In the genomic region with DNA sequence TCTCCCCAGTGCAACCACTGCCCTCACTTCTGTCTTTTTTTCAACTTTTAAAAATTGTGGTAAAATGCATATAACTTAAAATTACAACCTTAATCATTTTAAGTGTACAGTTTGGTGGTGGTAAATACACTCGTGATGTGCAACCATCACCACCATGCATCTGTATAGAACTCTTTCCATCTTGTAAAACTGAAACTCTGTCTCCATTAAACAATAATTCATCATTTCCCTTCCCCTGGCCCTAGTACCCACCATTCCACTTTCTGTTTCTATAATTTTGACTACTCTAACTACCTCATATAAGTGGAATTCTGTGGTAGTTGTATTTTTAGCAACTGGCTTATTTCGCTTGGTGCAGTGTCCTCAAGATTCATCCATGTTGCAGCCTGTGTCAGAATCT, we compare ENCODE assay signal across 18 cellular contexts. TPM values are rescaled to one million over a fixed set of nuclear protein-coding genes. Genes with fewer than 3 reads are reported as not detected.
A peak's percentile ranks its signal among the peaks of the same experiment; 100 is the strongest.
DNase-seq lines count a peak whose midpoint lies in the region; ATAC-seq lines count a peak whose summit lies in the region.
"Had no signal": no experiment of that assay in that cellular context is flagged by ENCODE, and none has a peak within 500 bp of the region (broad histone marks: within the 10 kb centered on the region; RNA-seq: fewer than 3 reads in every experiment).

No MANE protein-coding gene starts in this region.

- H3K36me3 Mint-ChIP-seq in T-helper 2 cell treated with Interferon-gamma antibody and Interleukin-4, amounts not matched to agents 5 μg/mL and 100 μg/mL, for 36 hours (ENCODE audit: low read depth): peaks cover 61% of the 10 kb centered on the region
- peaks cover 18 to 41% of the 10 kb centered on the region in 2 donors for H3K36me3 Mint-ChIP-seq in activated T-cell treated with anti-CD3 and anti-CD28 coated beads, Interleukin-2, amount 50 U/mL, for 72 hours (ENCODE audit: insufficient read depth in 2 of 2)
- H3K36me3 Mint-ChIP-seq in activated naive CD8-positive, alpha-beta T cell: peaks cover 8% of the 10 kb centered on the region
- H3K36me3 Mint-ChIP-seq in stimulated activated effector memory CD8-positive, alpha-beta T cell treated with anti-CD3 and anti-CD28 coated beads, Interleukin-12 subunit alpha, Interleukin-12 subunit beta, amount 100 ng/mL, for 72 hours: peaks cover 10% of the 10 kb centered on the region

- peak overlapping the region; percentile 11 for H3K27ac Mint-ChIP-seq in T-helper 2 cell treated with Interferon-gamma antibody and Interleukin-4, amounts not matched to agents 5 μg/mL and 100 μg/mL, for 36 hours
- peak overlapping the region; percentile 68 for H3K27ac Mint-ChIP-seq in activated T-cell treated with anti-CD3 and anti-CD28 coated beads, Interleukin-2, amount 50 U/mL, for 72 hours
- peak overlapping the region; percentile 79 for H3K27ac Mint-ChIP-seq in activated naive CD8-positive, alpha-beta T cell
- no peak overlapping the region for H3K27ac Mint-ChIP-seq in stimulated activated effector memory CD8-positive, alpha-beta T cell treated with anti-CD3 and anti-CD28 coated beads, Interleukin-12 subunit alpha, Interleukin-12 subunit beta, amount 100 ng/mL, for 72 hours

- intact Hi-C loops in left ventricle myocardium superior (cut with micrococcal nuclease): loop anchor here (10.0 kb wide), 1 partner anchor 91 kb away; no protein-coding TSS in a partner anchor

- peaks cover 68% of the 10 kb centered on the region for H3K9me3 Mint-ChIP-seq in T-helper 2 cell treated with Interferon-gamma antibody and Interleukin-4, amounts not matched to agents 5 μg/mL and 100 μg/mL, for 36 hours
- peaks cover 7 to 11% of the 10 kb centered on the region in 2 donors for H3K9me3 Mint-ChIP-seq in activated T-cell treated with anti-CD3 and anti-CD28 coated beads, Interleukin-2, amount 50 U/mL, for 72 hours
- H3K9me3 Mint-ChIP-seq in activated naive CD8-positive, alpha-beta T cell (ENCODE audit: low read depth): no peaks in the 10 kb centered on the region
- H3K9me3 Mint-ChIP-seq in stimulated activated effector memory CD8-positive, alpha-beta T cell treated with anti-CD3 and anti-CD28 coated beads, Interleukin-12 subunit alpha, Interleukin-12 subunit beta, amount 100 ng/mL, for 72 hours: no peaks in the 10 kb centered on the region

- no peak overlapping the region for H3K4me3 Mint-ChIP-seq in T-helper 2 cell treated with Interferon-gamma antibody and Interleukin-4, amounts not matched to agents 5 μg/mL and 100 μg/mL, for 36 hours
- peak overlapping the region in 1 of 2 donors; percentile 39 for H3K4me3 Mint-ChIP-seq in activated T-cell treated with anti-CD3 and anti-CD28 coated beads, Interleukin-2, amount 50 U/mL, for 72 hours
- H3K4me3 Mint-ChIP-seq in activated naive CD8-positive, alpha-beta T cell: peak overlapping the region; percentile 14
- no peak overlapping the region for H3K4me3 Mint-ChIP-seq in stimulated activated effector memory CD8-positive, alpha-beta T cell treated with anti-CD3 and anti-CD28 coated beads, Interleukin-12 subunit alpha, Interleukin-12 subunit beta, amount 100 ng/mL, for 72 hours

- H3K4me1 Mint-ChIP-seq in T-helper 2 cell treated with Interferon-gamma antibody and Interleukin-4, amounts not matched to agents 5 μg/mL and 100 μg/mL, for 36 hours (ENCODE audit: low read depth): peaks cover 23% of the 10 kb centered on the region
- peaks cover 78% of the 10 kb centered on the region for H3K4me1 Mint-ChIP-seq in activated T-cell treated with anti-CD3 and anti-CD28 coated beads, Interleukin-2, amount 50 U/mL, for 72 hours (ENCODE audit: low read depth)
- peaks cover 64% of the 10 kb centered on the region for H3K4me1 Mint-ChIP-seq in activated naive CD8-positive, alpha-beta T cell (ENCODE audit: low read depth)
- peaks cover 68% of the 10 kb centered on the region for H3K4me1 Mint-ChIP-seq in stimulated activated effector memory CD8-positive, alpha-beta T cell treated with anti-CD3 and anti-CD28 coated beads, Interleukin-12 subunit alpha, Interleukin-12 subunit beta, amount 100 ng/mL, for 72 hours

- no peak for DNase-seq in T-helper 2 cell treated with Interferon-gamma antibody and Interleukin-4, amounts not matched to agents 5 μg/mL and 100 μg/mL, for 36 hours (ENCODE audit: low spot score)
- no peak for DNase-seq in T-helper 2 cell
- DNase-seq in activated T-cell treated with anti-CD3 and anti-CD28 coated beads, Interleukin-2, amount 50 U/mL, for 72 hours: no peak
- DNase-seq in activated T-cell treated with anti-CD3 and anti-CD28 coated beads, Interleukin-2, amount 50 U/mL, for 1 hour: no peak
- no peak for DNase-seq in stimulated activated effector memory CD8-positive, alpha-beta T cell treated with anti-CD3 and anti-CD28 coated beads, Interleukin-12 subunit alpha, Interleukin-12 subunit beta, amount 100 ng/mL, for 72 hours (ENCODE audit: low spot score in 2 of 2)
- DNase-seq in left ventricle myocardium superior: no peak
- no peak for DNase-seq in CD1c-positive myeloid dendritic cell (ENCODE audit: extremely low spot score)
- DNase-seq: AML-193, IMR-90, NCI-H1048, NCI-H1436, NCI-H2029, NCI-H345, NCI-H526, PC-3, RPMI8226 had no signal

- no peaks in the 10 kb centered on the region for H3K27me3 Mint-ChIP-seq in T-helper 2 cell treated with Interferon-gamma antibody and Interleukin-4, amounts not matched to agents 5 μg/mL and 100 μg/mL, for 36 hours (ENCODE audit: low read depth)
- no peaks in the 10 kb centered on the region for H3K27me3 Mint-ChIP-seq in activated T-cell treated with anti-CD3 and anti-CD28 coated beads, Interleukin-2, amount 50 U/mL, for 72 hours (ENCODE audit: low read depth)
- no peaks in the 10 kb centered on the region for H3K27me3 Mint-ChIP-seq in activated naive CD8-positive, alpha-beta T cell

- peak; percentile 64 to 72 for ATAC-seq in activated T-cell treated with anti-CD3 and anti-CD28 coated beads, Interleukin-2, amount 50 U/mL, for 72 hours (replicated peaks in 1 of 2)
- peak; percentile 72 for ATAC-seq in stimulated activated effector memory CD8-positive, alpha-beta T cell treated with anti-CD3 and anti-CD28 coated beads, Interleukin-12 subunit alpha, Interleukin-12 subunit beta, amount 100 ng/mL, for 72 hours
- ATAC-seq in left ventricle myocardium superior: no peak
- ATAC-seq: GM12878, PC-3 had no signal

RNA-seq across cellular contexts. Expression of a gene that starts 6.8 kb away (rescaled TPM):
- total RNA-seq in activated T-cell treated with anti-CD3 and anti-CD28 coated beads, Interleukin-2, amount 50 U/mL, for 72 hours: 100 to 1,000 TPM; 182 to 190 TPM
- total RNA-seq in left ventricle myocardium superior: 133 TPM

RNA-seq across cellular contexts. Expression of a gene that starts 34.0 kb away (rescaled TPM):
- total RNA-seq in activated T-cell treated with anti-CD3 and anti-CD28 coated beads, Interleukin-2, amount 50 U/mL, for 72 hours: 10 to 100 TPM; 38.4 to 48.4 TPM
- total RNA-seq in left ventricle myocardium superior: 49.6 TPM
